In genomic region chr1:26472901-26473845, GRCh38 we compare ENCODE assay signal across 8 cellular contexts. TPM values are rescaled to one million over a fixed set of nuclear protein-coding genes. Genes with fewer than 3 reads are reported as not detected.
A peak's percentile ranks its signal among the peaks of the same experiment; 100 is the strongest.
DNase-seq lines count a peak whose midpoint lies in the region; ATAC-seq and TF ChIP-seq lines count a peak whose summit lies in the region.

No MANE protein-coding gene starts in this region.

- peak overlapping the region; percentile 89 for H3K27ac Mint-ChIP-seq in central memory CD8-positive, alpha-beta T cell (ENCODE audit: low read depth)

- H3K27ac ChIP-seq in spleen: peak overlapping the region; percentile 99 to 100 (median 100)

- no peaks in the 10 kb centered on the region for H3K27me3 ChIP-seq in spleen (replicated peaks in 1 of 7)

- peaks cover 27 to 83% (median 54%) of the 10 kb centered on the region in 6 donors for H3K4me1 ChIP-seq in spleen

- H3K4me1 Mint-ChIP-seq in central memory CD8-positive, alpha-beta T cell: peaks cover 35% of the 10 kb centered on the region

- ATAC-seq in GM19025 (IDR thresholded peaks at IDR 0.05; ENCODE audit: low read depth, unreplicated experiment) (peak; percentile 78), HG03280 (IDR thresholded peaks at IDR 0.05; ENCODE audit: unreplicated experiment) (peak; percentile 78)
- ATAC-seq in central memory CD8-positive, alpha-beta T cell (replicated peaks; ENCODE audit: extremely low read depth, poor library complexity, severe bottlenecking): peak; percentile 76

- DNase-seq in AG08396 (ENCODE audit: low spot score): peak; percentile 99
- DNase-seq in NCI-H446 treated with DMSO at 0.1 percent for 48 hours (lab: John Stamatoyannopoulos, UW): peak; percentile 89
- peak; percentile 97 for DNase-seq in activated CD4-positive, CD25-positive, alpha-beta regulatory T cell treated with anti-CD3 and anti-CD28 coated beads, Interleukin-2, amount 50 U/mL, for 72 hours
- DNase-seq in central memory CD8-positive, alpha-beta T cell (ENCODE audit: low spot score in 2 of 2): peak; percentile 95 to 96
- peak; percentile 96 for DNase-seq in islet precursor cell
- DNase-seq in spleen: peak; percentile 99

- H3K27me3 Mint-ChIP-seq in central memory CD8-positive, alpha-beta T cell: no peaks in the 10 kb centered on the region

- peak overlapping the region; percentile 75 to 99 (median 97) for H3K4me3 ChIP-seq in spleen

- intact Hi-C loops in spleen (cut with DNase I; ENCODE audit: low total_unique reads): no loop called here

- 4 to 10% (median 6%) methylated on average over 31 to 71 of the region's 71 CpGs for WGBS in spleen, 5 donors

- no peaks in the 10 kb centered on the region for H3K9me3 ChIP-seq in spleen

- peaks cover 0 to 59% (median 42%) of the 10 kb centered on the region in 6 donors for H3K36me3 ChIP-seq in spleen

- peak overlapping the region; percentile 88 for H3K4me3 Mint-ChIP-seq in central memory CD8-positive, alpha-beta T cell

- TF ChIP-seq POLR2A in spleen (IDR thresholded peaks at IDR 0.05): no peak

- peaks cover 47% of the 10 kb centered on the region for H3K36me3 Mint-ChIP-seq in central memory CD8-positive, alpha-beta T cell (ENCODE audit: insufficient read depth)

- peak in 2 of 11 experiments; percentile 19 to 33 for TF ChIP-seq CTCF in spleen (IDR thresholded peaks at IDR 0.05 in 8 of 11, conservative IDR thresholded peaks at IDR 0.05 in 3 of 11)

- no peaks in the 10 kb centered on the region for H3K9me3 Mint-ChIP-seq in central memory CD8-positive, alpha-beta T cell

RNA-seq across cellular contexts. Expression of gene HMGN2, which starts 0.9 kb away (rescaled TPM):
- 100 to 1,000 TPM; 191 to 350 (median 249) TPM for total RNA-seq in spleen
- 1,000 to 10,000 TPM in 1 of 3 donors, 100 to 1,000 TPM in 2; 680 to 1,036 (median 684) TPM for polyA plus RNA-seq in spleen

RNA-seq across cellular contexts. Expression of gene DHDDS, which starts 41.1 kb away (rescaled TPM):
- 10 to 100 TPM; 30.1 to 48.8 (median 35.7) TPM for total RNA-seq in spleen
- 10 to 100 TPM; 11.1 to 17.1 (median 16.5) TPM for polyA plus RNA-seq in spleen

RNA-seq across cellular contexts. Expression of gene RPS6KA1, which starts 56.4 kb away (rescaled TPM):
- total RNA-seq in spleen: 100 to 1,000 TPM; 109 to 173 (median 131) TPM
- 10 to 100 TPM; 45.8 to 57.5 (median 51.0) TPM for polyA plus RNA-seq in spleen

Comparison
In these comparisons a context has a peak if more than half of its experiments do, and no peak if none do; other contexts are left out.
1. Peak in every context shown above with its lines: DNase-seq, ATAC-seq, H3K4me3 ChIP-seq and H3K27ac ChIP-seq.